Comparison of ENCODE assay signal across 18 cellular contexts in the genomic region with DNA sequence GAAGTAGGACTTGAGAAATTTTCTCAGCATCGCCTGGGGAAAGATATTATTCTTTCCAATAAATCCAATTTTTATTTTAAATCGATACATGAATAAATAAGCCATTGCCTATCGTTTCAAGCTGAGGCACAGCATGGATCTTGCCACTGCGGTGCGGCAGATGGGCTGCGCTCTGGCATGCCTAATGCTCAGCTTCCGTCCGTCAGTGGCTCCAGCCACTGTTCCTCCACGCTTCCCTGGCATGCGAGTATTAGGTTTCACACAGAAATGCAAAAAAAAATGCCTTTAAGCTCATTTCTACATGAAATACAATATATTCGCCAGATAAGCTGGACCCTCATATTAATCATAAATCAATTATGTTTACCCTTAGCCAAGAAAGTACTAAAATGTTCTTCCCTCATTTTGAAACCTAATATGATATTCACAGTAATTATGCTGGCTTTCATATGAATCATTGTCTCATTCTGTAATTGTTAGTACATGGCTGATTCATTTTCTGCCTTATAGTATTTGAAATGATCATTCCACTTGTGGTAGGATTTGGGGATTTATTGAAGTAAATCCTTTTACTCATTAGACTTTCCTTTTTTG.
DNase-seq lines count a peak whose midpoint lies in the region; ATAC-seq and TF ChIP-seq lines count a peak whose summit lies in the region.
"Had no signal": no experiment of that assay in that cellular context is flagged by ENCODE, and none has a peak within 500 bp of the region (broad histone marks: within the 10 kb centered on the region; RNA-seq: fewer than 3 reads in every experiment).

No MANE protein-coding gene starts in this region.

- intact Hi-C loops in aorta (cut with DNase I), result no loop called here

- peaks cover 21% of the 10 kb centered on the region for H3K4me1 Mint-ChIP-seq in WTC11
- H3K4me1 Mint-ChIP-seq: activated naive CD4-positive, alpha-beta T cell treated with anti-CD3 and anti-CD28 coated beads, Interleukin-2, amount 10 ng/mL, durations not matched to agents 7 days and 5 days had no signal

- 49 to 50% methylated on average over 11 of the region's 11 CpGs for WGBS in aorta, 2 donors

- H3K36me3 ChIP-seq in aorta (ENCODE audit: control insufficient read depth in 1 of 2, insufficient read depth in 2 of 2, low read length in 1 of 2), result no peaks in the 10 kb centered on the region
- H3K36me3 ChIP-seq in MM.1S (replicated peaks; ENCODE audit: insufficient read depth, low read length), result no peaks in the 10 kb centered on the region
- no peaks in the 10 kb centered on the region for H3K36me3 ChIP-seq in H7 (replicated peaks; ENCODE audit: control insufficient read depth, insufficient read depth, low read length)
- H3K36me3 ChIP-seq: BLaER1, heart right ventricle had no signal

- H3K4me3 Mint-ChIP-seq in WTC11, result no peak overlapping the region
- H3K4me3 Mint-ChIP-seq: activated naive CD4-positive, alpha-beta T cell treated with anti-CD3 and anti-CD28 coated beads, Interleukin-2, amount 10 ng/mL, durations not matched to agents 7 days and 5 days; activated T-cell treated with anti-CD3 and anti-CD28 coated beads, Interleukin-2, amount 50 U/mL, for 24 hours; type B pancreatic cell had no signal

- no peak overlapping the region for H2AFZ ChIP-seq in MM.1S (ENCODE audit: low read length)

- no peaks in the 10 kb centered on the region for H3K9me3 ChIP-seq in aorta (ENCODE audit: control insufficient read depth, low read length)
- no peaks in the 10 kb centered on the region for H3K9me3 ChIP-seq in MM.1S (replicated peaks; ENCODE audit: insufficient read depth, low read length)
- H3K9me3 ChIP-seq: BLaER1, heart right ventricle had no signal

- POLR2A ChIA-PET in WTC11 (lab: Charles Lee), result no interaction called here

- H3K27me3 ChIP-seq in aorta (ENCODE audit: control insufficient read depth in 1 of 2, insufficient read depth in 2 of 2, low read length in 1 of 2) (no peaks in the 10 kb centered on the region), MM.1S (replicated peaks; ENCODE audit: insufficient read depth, low read length) (no peaks in the 10 kb centered on the region), H7 (ENCODE audit: control insufficient read depth, insufficient read depth, low read length) (no peaks in the 10 kb centered on the region)
- H3K27me3 ChIP-seq: BLaER1 had no signal

- H3K4me2 ChIP-seq in MM.1S (ENCODE audit: low read depth, low read length), result no peak overlapping the region
- H3K4me2 ChIP-seq: BLaER1 had no signal

- DNase-seq in D341Med (ENCODE audit: low spot score) (peak; percentile 45), HCEC 1CT (peak; percentile 53), WTC11 (ENCODE audit: low spot score) (no peak), iPS-NIHi11 (ENCODE audit: low spot score) (peak; percentile 11), aorta (no peak), MM.1S (no peak), H7 (no peak), COLO668 (lab: John Stamatoyannopoulos, UW; ENCODE audit: unreplicated experiment) (no peak)
- DNase-seq: activated CD4-positive, alpha-beta T cell treated with anti-CD3 and anti-CD28 coated beads, Interleukin-2, amount 50 U/mL, for 4 hours; activated naive CD4-positive, alpha-beta T cell treated with anti-CD3 and anti-CD28 coated beads, Interleukin-2, amount 10 ng/mL, durations not matched to agents 7 days and 5 days; activated T-cell treated with anti-CD3 and anti-CD28 coated beads, Interleukin-2, amount 50 U/mL, for 24 hours; heart right ventricle; mesendoderm; NCI-H2029; stimulated activated naive CD4-positive, alpha-beta T cell had no signal

- H4K20me1 ChIP-seq in MM.1S (ENCODE audit: insufficient read depth, low read length), result no peaks in the 10 kb centered on the region
- H4K20me1 ChIP-seq: BLaER1 had no signal

- H3K79me2 ChIP-seq in MM.1S (ENCODE audit: low read length), result no peaks in the 10 kb centered on the region

- no peaks in the 10 kb centered on the region for H3K9me2 ChIP-seq in MM.1S (replicated peaks; ENCODE audit: insufficient read depth, low read length)

- H3K4me1 ChIP-seq in aorta (ENCODE audit: control insufficient read depth in 1 of 2, insufficient read depth in 2 of 2, low read length in 2 of 2), result no peaks in the 10 kb centered on the region
- H3K4me1 ChIP-seq in MM.1S (ENCODE audit: low read length), result no peaks in the 10 kb centered on the region
- H3K4me1 ChIP-seq: BLaER1, heart right ventricle had no signal

- no peak overlapping the region for H3K9ac ChIP-seq in MM.1S (ENCODE audit: low read length)
- H3K9ac ChIP-seq: BLaER1 had no signal

- H3K27ac ChIP-seq in aorta (ENCODE audit: low read depth in 1 of 2, low read length in 2 of 2) (no peak overlapping the region), MM.1S (ENCODE audit: low read length) (no peak overlapping the region)
- H3K27ac ChIP-seq: BLaER1, coronary artery, heart right ventricle had no signal

- H3K4me3 ChIP-seq in aorta (ENCODE audit: low read length in 2 of 2) (no peak overlapping the region), MM.1S (ENCODE audit: low read length) (no peak overlapping the region), H7 (ENCODE audit: insufficient read depth, low read depth, low read length) (no peak overlapping the region)
- H3K4me3 ChIP-seq: BLaER1, coronary artery, heart right ventricle had no signal

- no peaks in the 10 kb centered on the region for H3F3A ChIP-seq in MM.1S (ENCODE audit: insufficient read depth, low read length)

- peak overlapping the region; percentile 44; the same call in 1 of the 2 replicates for H3K27ac Mint-ChIP-seq in WTC11
- H3K27ac Mint-ChIP-seq: activated naive CD4-positive, alpha-beta T cell treated with anti-CD3 and anti-CD28 coated beads, Interleukin-2, amount 10 ng/mL, durations not matched to agents 7 days and 5 days; activated T-cell treated with anti-CD3 and anti-CD28 coated beads, Interleukin-2, amount 50 U/mL, for 24 hours; type B pancreatic cell had no signal

- peaks cover 20% of the 10 kb centered on the region for H3K9me3 Mint-ChIP-seq in WTC11
- H3K9me3 Mint-ChIP-seq: activated naive CD4-positive, alpha-beta T cell treated with anti-CD3 and anti-CD28 coated beads, Interleukin-2, amount 10 ng/mL, durations not matched to agents 7 days and 5 days; activated T-cell treated with anti-CD3 and anti-CD28 coated beads, Interleukin-2, amount 50 U/mL, for 24 hours; type B pancreatic cell had no signal

- CTCF ChIA-PET in WTC11 (lab: Charles Lee), result interaction anchor here (1.5 to 6.8 kb wide), 2 partner anchors 86 to 175 kb away, joined by 5 to 77 read pairs; no protein-coding TSS in a partner anchor

- H3K36me3 Mint-ChIP-seq in WTC11, result 0 out of 2 replicates have a peak, but pooled peaks cover 4% of the 10 kb centered on the region
- H3K36me3 Mint-ChIP-seq: activated naive CD4-positive, alpha-beta T cell treated with anti-CD3 and anti-CD28 coated beads, Interleukin-2, amount 10 ng/mL, durations not matched to agents 7 days and 5 days; type B pancreatic cell had no signal

- H3K27me3 Mint-ChIP-seq in WTC11 (ENCODE audit: low read depth), result no peaks in the 10 kb centered on the region
- H3K27me3 Mint-ChIP-seq: activated naive CD4-positive, alpha-beta T cell treated with anti-CD3 and anti-CD28 coated beads, Interleukin-2, amount 10 ng/mL, durations not matched to agents 7 days and 5 days had no signal

- ATAC-seq in WTC11 (0 out of 2 replicates have a peak, but pooled peaks have one; percentile 24), aorta (ENCODE audit: low FRiP score) (no peak)
- ATAC-seq: heart right ventricle had no signal

- no peak for TF ChIP-seq CTCF in WTC11 (IDR thresholded peaks at IDR 0.05)
- no peak for TF ChIP-seq CTCF in MM.1S (IDR thresholded peaks at IDR 0.05; ENCODE audit: low read length)

TF ChIP-seq in WTC11, 78 proteins besides CTCF, POLR2A, EP300 and RAD21 (continues in another document):
- TF ChIP-seq FOXP1 (CRISPR knock-in tag; IDR thresholded peaks at IDR 0.05; ENCODE audit: borderline replicate concordance), result no peak
- no peak for TF ChIP-seq FOXJ3 (CRISPR knock-in tag; IDR thresholded peaks at IDR 0.05; ENCODE audit: borderline replicate concordance)
- no peak for TF ChIP-seq GABPB1 (CRISPR knock-in tag; IDR thresholded peaks at IDR 0.05)
- TF ChIP-seq TP53 (CRISPR knock-in tag; IDR thresholded peaks at IDR 0.05), result no peak
- TF ChIP-seq CREM (CRISPR knock-in tag; IDR thresholded peaks at IDR 0.05), result no peak
- no peak for TF ChIP-seq ZNF232 (CRISPR knock-in tag; IDR thresholded peaks at IDR 0.05)
- TF ChIP-seq JUN (CRISPR knock-in tag; IDR thresholded peaks at IDR 0.05), result no peak
- no peak for TF ChIP-seq CBFB (CRISPR knock-in tag; IDR thresholded peaks at IDR 0.05; ENCODE audit: low read depth)
- TF ChIP-seq ZNF416 (CRISPR knock-in tag; IDR thresholded peaks at IDR 0.05), result no peak
- no peak for TF ChIP-seq NR1H2 (CRISPR knock-in tag; IDR thresholded peaks at IDR 0.05)
- no peak for TF ChIP-seq E2F5 (CRISPR knock-in tag; IDR thresholded peaks at IDR 0.05)
- no peak for TF ChIP-seq TCF7 (CRISPR knock-in tag; IDR thresholded peaks at IDR 0.05; ENCODE audit: low read depth)
- TF ChIP-seq, protein P1, sequence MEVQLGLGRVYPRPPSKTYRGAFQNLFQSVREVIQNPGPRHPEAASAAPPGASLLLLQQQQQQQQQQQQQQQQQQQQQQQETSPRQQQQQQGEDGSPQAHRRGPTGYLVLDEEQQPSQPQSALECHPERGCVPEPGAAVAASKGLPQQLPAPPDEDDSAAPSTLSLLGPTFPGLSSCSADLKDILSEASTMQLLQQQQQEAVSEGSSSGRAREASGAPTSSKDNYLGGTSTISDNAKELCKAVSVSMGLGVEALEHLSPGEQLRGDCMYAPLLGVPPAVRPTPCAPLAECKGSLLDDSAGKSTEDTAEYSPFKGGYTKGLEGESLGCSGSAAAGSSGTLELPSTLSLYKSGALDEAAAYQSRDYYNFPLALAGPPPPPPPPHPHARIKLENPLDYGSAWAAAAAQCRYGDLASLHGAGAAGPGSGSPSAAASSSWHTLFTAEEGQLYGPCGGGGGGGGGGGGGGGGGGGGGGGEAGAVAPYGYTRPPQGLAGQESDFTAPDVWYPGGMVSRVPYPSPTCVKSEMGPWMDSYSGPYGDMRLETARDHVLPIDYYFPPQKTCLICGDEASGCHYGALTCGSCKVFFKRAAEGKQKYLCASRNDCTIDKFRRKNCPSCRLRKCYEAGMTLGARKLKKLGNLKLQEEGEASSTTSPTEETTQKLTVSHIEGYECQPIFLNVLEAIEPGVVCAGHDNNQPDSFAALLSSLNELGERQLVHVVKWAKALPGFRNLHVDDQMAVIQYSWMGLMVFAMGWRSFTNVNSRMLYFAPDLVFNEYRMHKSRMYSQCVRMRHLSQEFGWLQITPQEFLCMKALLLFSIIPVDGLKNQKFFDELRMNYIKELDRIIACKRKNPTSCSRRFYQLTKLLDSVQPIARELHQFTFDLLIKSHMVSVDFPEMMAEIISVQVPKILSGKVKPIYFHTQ (CRISPR knock-in tag; IDR thresholded peaks at IDR 0.05), result no peak

Comparison
In these comparisons a context has a peak if more than half of its experiments do, and no peak if none do; other contexts are left out.
1. DNase-seq: peak in D341Med (single experiment), HCEC 1CT (single experiment) and iPS-NIHi11 (single experiment); none in WTC11 (single experiment), aorta (0 of 2), MM.1S (single experiment), H7 (single experiment) and COLO668 (single experiment).